Comparison of ENCODE assay signal across 23 cellular contexts in genomic region chr16:8109510-8110369, GRCh38.
DNase-seq lines count a peak whose midpoint lies in the region; TF ChIP-seq lines count a peak whose summit lies in the region.
"Had no signal": no experiment of that assay in that cellular context is flagged by ENCODE, and none has a peak within 500 bp of the region (broad histone marks: within the 10 kb centered on the region; RNA-seq: fewer than 3 reads in every experiment).

No MANE protein-coding gene starts in this region.

- intact Hi-C loops in activated CD4-positive, alpha-beta memory T cell treated with anti-CD3 and anti-CD28 coated beads for 36 hours (cut with micrococcal nuclease), result no loop called here

- no peak for TF ChIP-seq CTCF in 22Rv1 (IDR thresholded peaks at IDR 0.05)

- H3K9me3 Mint-ChIP-seq in activated CD4-positive, alpha-beta memory T cell treated with anti-CD3 and anti-CD28 coated beads for 36 hours, result peaks cover 17% of the 10 kb centered on the region

- in situ Hi-C loops in SK-MEL-5 (cut with HindIII; ENCODE audit: low pct_unique_long_range_greater_than_20kb, low sequenced_read_pairs), result no loop called here

- no peaks in the 10 kb centered on the region for H3K4me1 Mint-ChIP-seq in activated CD4-positive, alpha-beta memory T cell treated with anti-CD3 and anti-CD28 coated beads for 36 hours (ENCODE audit: low read depth)
- H3K4me1 Mint-ChIP-seq: activated CD4-positive, alpha-beta T cell treated with anti-CD3 and anti-CD28 coated beads, Interleukin-2, amount 10 ng/mL, durations not matched to agents 24 days and 14 days; GM23338; nephron had no signal

- DNase-seq in COLO829 (ENCODE audit: low spot score) (peak; percentile 72), NCI-H1092 (lab: John Stamatoyannopoulos, UW) (peak; percentile 2), SK-MEL-5 (ENCODE audit: low read depth, low spot score) (peak; percentile 83), glomerular visceral epithelial cell (ENCODE audit: extremely low spot score) (no peak), HuH-7.5 (ENCODE audit: low spot score) (no peak)
- no peak for DNase-seq in activated CD4-positive, alpha-beta memory T cell treated with anti-CD3 and anti-CD28 coated beads for 36 hours
- DNase-seq: activated CD4-positive, alpha-beta T cell treated with anti-CD3 and anti-CD28 coated beads, Interleukin-2, amount 10 ng/mL, durations not matched to agents 24 days and 14 days; activated T-cell treated with anti-CD3 and anti-CD28 coated beads, Interleukin-2, amount 50 U/mL, for 4 hours; central memory CD4-positive, alpha-beta T cell; DMS 273 treated with DMSO at 0.1 percent for 48 hours; foreskin melanocyte; mucosa of descending colon; NCI-H524 treated with DMSO at 0.1 percent for 48 hours; retina; small intestine; stomach; T-helper 9 cell; tibial artery; WERI-Rb-1 had no signal

- POLR2A ChIA-PET in activated CD4-positive, alpha-beta memory T cell treated with anti-CD3 and anti-CD28 coated beads for 36 hours (lab: Charles Lee), result no interaction called here

- H3K4me3 Mint-ChIP-seq in activated CD4-positive, alpha-beta memory T cell treated with anti-CD3 and anti-CD28 coated beads for 36 hours, result no peak overlapping the region
- H3K4me3 Mint-ChIP-seq: activated CD4-positive, alpha-beta T cell treated with anti-CD3 and anti-CD28 coated beads, Interleukin-2, amount 10 ng/mL, durations not matched to agents 24 days and 14 days; activated T-cell treated with anti-CD3 and anti-CD28 coated beads, Interleukin-2, amount 50 U/mL, for 4 hours; GM23338; nephron had no signal

- CTCF ChIA-PET in activated CD4-positive, alpha-beta memory T cell treated with anti-CD3 and anti-CD28 coated beads for 36 hours (lab: Charles Lee), result no interaction called here

- no peaks in the 10 kb centered on the region for H3K36me3 Mint-ChIP-seq in activated CD4-positive, alpha-beta memory T cell treated with anti-CD3 and anti-CD28 coated beads for 36 hours

- peak overlapping the region; percentile 34; the same call in 1 of the 2 replicates for H3K27ac ChIP-seq in 22Rv1
- H3K27ac ChIP-seq: esophagus muscularis mucosa, stomach, tibial artery, WERI-Rb-1 had no signal

- H3K27me3 Mint-ChIP-seq in activated CD4-positive, alpha-beta memory T cell treated with anti-CD3 and anti-CD28 coated beads for 36 hours, result no peaks in the 10 kb centered on the region
- H3K27me3 Mint-ChIP-seq: activated CD4-positive, alpha-beta T cell treated with anti-CD3 and anti-CD28 coated beads, Interleukin-2, amount 10 ng/mL, durations not matched to agents 24 days and 14 days had no signal

- H3K27ac Mint-ChIP-seq in activated CD4-positive, alpha-beta memory T cell treated with anti-CD3 and anti-CD28 coated beads for 36 hours, result no peak overlapping the region
- H3K27ac Mint-ChIP-seq: activated CD4-positive, alpha-beta T cell treated with anti-CD3 and anti-CD28 coated beads, Interleukin-2, amount 10 ng/mL, durations not matched to agents 24 days and 14 days; GM23338; nephron had no signal

Comparison
In these comparisons a context has a peak if more than half of its experiments do, and no peak if none do; other contexts are left out.
1. DNase-seq: peak in COLO829 (single experiment), NCI-H1092 (single experiment) and SK-MEL-5 (single experiment); none in glomerular visceral epithelial cell (single experiment), HuH-7.5 (single experiment) and activated CD4-positive, alpha-beta memory T cell treated with anti-CD3 and anti-CD28 coated beads for 36 hours (single experiment).